Comparison of ENCODE assay signal across 33 cellular contexts in the genomic region with DNA sequence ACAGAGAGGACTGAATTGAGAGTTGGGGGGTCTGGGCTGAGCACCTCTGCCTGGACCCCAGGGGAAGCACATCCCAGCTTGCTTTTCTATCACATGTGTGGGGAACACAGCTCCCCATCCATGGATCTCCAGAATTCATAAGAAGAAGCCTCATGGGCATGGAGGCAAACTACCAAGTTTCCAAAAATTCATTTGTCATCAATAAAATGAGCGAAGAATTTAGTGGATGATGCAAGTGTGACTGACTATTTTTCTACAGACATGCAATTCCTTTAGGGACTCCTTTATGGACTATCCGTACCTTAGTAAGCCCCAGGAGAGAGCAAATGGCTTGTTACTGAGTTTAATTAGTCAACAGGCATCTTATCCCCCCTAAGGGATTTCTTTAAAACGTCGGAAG.
"Had no signal": no experiment of that assay in that cellular context is flagged by ENCODE, and none has a peak within 500 bp of the region (broad histone marks: within the 10 kb centered on the region; RNA-seq: fewer than 3 reads in every experiment).

No MANE protein-coding gene starts in this region.

- DNase-seq: activated effector memory CD4-positive, alpha-beta T cell treated with anti-CD3 and anti-CD28 coated beads, Interleukin-2, amount 50 U/mL, for 16 hours; activated effector memory CD4-positive, alpha-beta T cell treated with Interleukin-2 at 50 U/mL for 16 hours; activated gamma-delta T cell; activated gamma-delta T cell treated with Interleukin-2 at 50 U/mL for 16 hours; activated naive CD4-positive, alpha-beta T cell; activated naive CD4-positive, alpha-beta T cell treated with anti-CD3 and anti-CD28 coated beads for 36 hours; activated naive CD4-positive, alpha-beta T cell treated with anti-CD3 and anti-CD28 coated beads, Interleukin-2, amount 10 ng/mL, durations not matched to agents 7 days and 5 days; activated naive CD4-positive, alpha-beta T cell treated with anti-CD3 and anti-CD28 coated beads, Interleukin-2, amount 50 U/mL, for 16 hours; activated naive CD4-positive, alpha-beta T cell treated with Interleukin-2 at 50 U/mL for 16 hours; activated naive CD8-positive, alpha-beta T cell treated with anti-CD3 and anti-CD28 coated beads for 36 hours; activated naive CD8-positive, alpha-beta T cell treated with anti-CD3 and anti-CD28 coated beads, Interleukin-2, amount 10 ng/mL, durations not matched to agents 7 days and 5 days; activated naive CD8-positive, alpha-beta T cell treated with anti-CD3 and anti-CD28 coated beads, Interleukin-2, amount 50 U/mL, for 24 hours; activated T-cell treated with anti-CD3 and anti-CD28 coated beads, Interleukin-2, amount 50 U/mL, for 1 hour; activated T-cell treated with anti-CD3 and anti-CD28 coated beads, Interleukin-2, amount 50 U/mL, for 24 hours; activated T-cell treated with anti-CD3 and anti-CD28 coated beads, Interleukin-2, amount 50 U/mL, for 4 hours; activated T-cell treated with anti-CD3 and anti-CD28 coated beads, Interleukin-2, amount 50 U/mL, for 48 hours; activated T-cell treated with anti-CD3 and anti-CD28 coated beads, Interleukin-2, amount 50 U/mL, for 72 hours; adrenal gland; amniotic stem cell; amygdala; anterior cingulate cortex; aorta; body of pancreas; brain microvascular endothelial cell; central memory CD4-positive, alpha-beta T cell; cerebellar nuclear complex had no signal

- H3K4me3 ChIP-seq: adrenal gland, ascending aorta, body of pancreas, breast epithelium, cardiac muscle cell had no signal

- H3K27me3 ChIP-seq: ascending aorta, body of pancreas, breast epithelium, cardiac muscle cell had no signal

- H3K9me3 ChIP-seq: adrenal gland, ascending aorta, body of pancreas, breast epithelium had no signal

- ATAC-seq: activated naive CD4-positive, alpha-beta T cell treated with anti-CD3 and anti-CD28 coated beads, Interleukin-2, amount 50 U/mL, for 72 hours; activated naive CD8-positive, alpha-beta T cell treated with anti-CD3 and anti-CD28 coated beads, Interleukin-2, amount 50 U/mL, for 24 hours; activated T-cell treated with anti-CD3 and anti-CD28 coated beads, Interleukin-2, amount 50 U/mL, for 4 hours; activated T-cell treated with anti-CD3 and anti-CD28 coated beads, Interleukin-2, amount 50 U/mL, for 72 hours; activated T-helper 17 cell treated with anti-CD3 and anti-CD28 coated beads, Interleukin-2, amount 50 U/mL, for 72 hours; body of pancreas had no signal

- H3K4me1 ChIP-seq: adrenal gland, breast epithelium had no signal

- FAIRE-seq: astrocyte, bronchial epithelial cell had no signal

- H3K27ac ChIP-seq: adrenal gland, ascending aorta, body of pancreas, brain microvascular endothelial cell, breast epithelium, cardiac muscle cell had no signal

- H3K36me3 ChIP-seq: adrenal gland, ascending aorta, brain microvascular endothelial cell, breast epithelium, cardiac muscle cell had no signal
